ENCODE assay signal across 12 cellular contexts in the genomic region with DNA sequence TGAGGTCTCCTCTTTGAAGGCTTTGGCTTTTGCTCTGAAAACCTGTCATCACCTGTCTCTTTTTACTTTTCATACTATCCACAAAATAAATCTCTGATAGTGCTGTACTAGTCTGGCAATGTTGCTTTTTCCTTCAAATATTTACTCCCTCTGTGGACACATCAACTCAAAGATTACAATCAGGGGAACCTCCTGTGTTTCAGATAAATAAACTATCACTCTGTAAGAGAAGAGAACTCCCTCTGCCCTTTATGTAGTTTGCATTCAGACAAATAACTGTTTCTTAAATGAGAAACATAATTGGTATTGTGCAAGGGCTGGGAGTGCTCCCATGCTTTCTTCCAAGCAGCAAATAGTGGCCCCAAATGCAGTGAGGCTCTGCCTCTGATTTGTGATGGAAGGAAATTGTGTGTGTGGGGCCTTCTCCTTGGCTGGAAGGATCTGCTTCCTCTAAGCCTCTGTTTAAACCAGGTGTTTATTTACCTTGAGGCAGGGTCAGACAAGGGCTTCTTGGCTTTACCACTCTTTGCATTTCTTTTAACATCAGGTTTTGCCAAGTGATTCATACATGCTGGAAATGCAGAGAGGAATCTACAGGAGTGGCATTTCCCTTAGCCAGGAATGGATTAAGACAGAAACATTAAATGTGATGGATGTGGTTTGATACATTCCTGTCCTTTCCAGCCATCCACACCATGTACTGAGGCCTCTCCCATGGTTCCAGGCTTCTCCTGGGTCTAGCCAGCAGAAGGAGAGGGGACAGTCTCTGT.
DNase-seq lines count a peak whose midpoint lies in the region; ATAC-seq, FAIRE-seq and TF ChIP-seq lines count a peak whose summit lies in the region.
"Had no signal": no experiment of that assay in that cellular context is flagged by ENCODE, and none has a peak within 500 bp of the region (broad histone marks: within the 10 kb centered on the region; RNA-seq: fewer than 3 reads in every experiment).

No MANE protein-coding gene starts in this region.

- no peaks in the 10 kb centered on the region for H3K4me1 ChIP-seq in CD8-positive, alpha-beta T cell (ENCODE audit: insufficient read depth, low read length)

- H3K4me3 ChIP-seq in AG09309 (ENCODE audit: control insufficient read depth, low read depth, low read length) = no peak overlapping the region
- no peak overlapping the region for H3K4me3 ChIP-seq in CD8-positive, alpha-beta T cell (ENCODE audit: low read depth, low read length)

- H3K27me3 ChIP-seq in CD8-positive, alpha-beta T cell (ENCODE audit: insufficient read depth, low read length) = no peaks in the 10 kb centered on the region

- H3K27me3 Mint-ChIP-seq in chondrocyte (ENCODE audit: low read depth) = no peaks in the 10 kb centered on the region
- H3K27me3 Mint-ChIP-seq in CD8-positive, alpha-beta T cell (ENCODE audit: low read depth) = no peaks in the 10 kb centered on the region
- H3K27me3 Mint-ChIP-seq: stimulated activated naive CD8-positive, alpha-beta T cell treated with anti-CD3 and anti-CD28 coated beads, Interleukin-15, Interleukin-2, amounts not matched to agents 100 ng/mL and 50 ng/mL, for 24 hours had no signal

- peaks cover 21% of the 10 kb centered on the region for H3K4me1 Mint-ChIP-seq in chondrocyte (ENCODE audit: low read depth)
- no peaks in the 10 kb centered on the region for H3K4me1 Mint-ChIP-seq in CD8-positive, alpha-beta T cell (ENCODE audit: low read depth)
- H3K4me1 Mint-ChIP-seq: CD4-positive, CD25-positive, alpha-beta regulatory T cell had no signal

- H3K4me3 Mint-ChIP-seq in chondrocyte (ENCODE audit: unreplicated experiment) = no peak overlapping the region
- H3K4me3 Mint-ChIP-seq in CD8-positive, alpha-beta T cell = no peak overlapping the region
- H3K4me3 Mint-ChIP-seq: CD4-positive, CD25-positive, alpha-beta regulatory T cell; naive thymus-derived CD8-positive, alpha-beta T cell; stimulated activated naive CD8-positive, alpha-beta T cell treated with anti-CD3 and anti-CD28 coated beads, Interleukin-15, Interleukin-2, amounts not matched to agents 100 ng/mL and 50 ng/mL, for 24 hours had no signal

- intact Hi-C loops in CD8-positive, alpha-beta T cell (cut with DNase I, micrococcal nuclease) = no loop called here

- POLR2A ChIA-PET in CD8-positive, alpha-beta T cell (lab: Charles Lee) = no interaction called here

- CTCF ChIA-PET in CD8-positive, alpha-beta T cell (lab: Charles Lee) = no interaction called here

- TF ChIP-seq CTCF in AG09309 (IDR thresholded peaks at IDR 0.05; ENCODE audit: control insufficient read depth, insufficient read depth, low read depth, low read length, missing control alignments) = no peak
- no peak for TF ChIP-seq CTCF in chondrocyte (IDR thresholded peaks at IDR 0.05)
- TF ChIP-seq CTCF in CD8-positive, alpha-beta T cell (IDR thresholded peaks at IDR 0.05) = no peak

- peak overlapping the region; percentile 46 for H3K27ac Mint-ChIP-seq in chondrocyte (ENCODE audit: unreplicated experiment)
- no peak overlapping the region for H3K27ac Mint-ChIP-seq in CD8-positive, alpha-beta T cell
- H3K27ac Mint-ChIP-seq: CD4-positive, CD25-positive, alpha-beta regulatory T cell; naive thymus-derived CD8-positive, alpha-beta T cell; stimulated activated naive CD8-positive, alpha-beta T cell treated with anti-CD3 and anti-CD28 coated beads, Interleukin-15, Interleukin-2, amounts not matched to agents 100 ng/mL and 50 ng/mL, for 24 hours had no signal

- H3K27ac ChIP-seq in CD8-positive, alpha-beta T cell (ENCODE audit: low read depth, low read length) = no peak overlapping the region

- no peak for FAIRE-seq in frontal cortex (lab: Jason Lieb, UNC)

- DNase-seq in AG09309 (ENCODE audit: low read depth) (peak; percentile 41), M059J (ENCODE audit: low read depth) (peak; percentile 86), chondrocyte (ENCODE audit: low spot score) (no peak), left kidney (ENCODE audit: low read depth, low spot score) (peak; percentile 31), mucosa of gallbladder (ENCODE audit: low spot score) (no peak), frontal cortex (ENCODE audit: low spot score in 2 of 2) (no peak)
- DNase-seq in CD8-positive, alpha-beta T cell = no peak
- DNase-seq: CD4-positive, CD25-positive, alpha-beta regulatory T cell; central memory CD4-positive, alpha-beta T cell; naive thymus-derived CD8-positive, alpha-beta T cell had no signal

- H3K9me3 Mint-ChIP-seq in chondrocyte (ENCODE audit: low read depth) = no peaks in the 10 kb centered on the region
- H3K9me3 Mint-ChIP-seq in CD8-positive, alpha-beta T cell = no peaks in the 10 kb centered on the region
- H3K9me3 Mint-ChIP-seq: CD4-positive, CD25-positive, alpha-beta regulatory T cell; naive thymus-derived CD8-positive, alpha-beta T cell; stimulated activated naive CD8-positive, alpha-beta T cell treated with anti-CD3 and anti-CD28 coated beads, Interleukin-15, Interleukin-2, amounts not matched to agents 100 ng/mL and 50 ng/mL, for 24 hours had no signal

- no peaks in the 10 kb centered on the region for H3K36me3 Mint-ChIP-seq in chondrocyte (ENCODE audit: low read depth)
- H3K36me3 Mint-ChIP-seq in CD8-positive, alpha-beta T cell = no peaks in the 10 kb centered on the region
- H3K36me3 Mint-ChIP-seq: CD4-positive, CD25-positive, alpha-beta regulatory T cell had no signal

- H3K36me3 ChIP-seq in CD8-positive, alpha-beta T cell (ENCODE audit: insufficient read depth, low read length) = no peaks in the 10 kb centered on the region

- no peaks in the 10 kb centered on the region for H3K9me3 ChIP-seq in CD8-positive, alpha-beta T cell (ENCODE audit: low read length)

- no peak for ATAC-seq in CD8-positive, alpha-beta T cell
- ATAC-seq in GM21367 (IDR thresholded peaks at IDR 0.05; ENCODE audit: unreplicated experiment) = no peak
- ATAC-seq: naive thymus-derived CD8-positive, alpha-beta T cell had no signal

Comparison
In these comparisons a context has a peak if more than half of its experiments do, and no peak if none do; other contexts are left out.
1. DNase-seq: peak in AG09309 (single experiment), M059J (single experiment) and left kidney (single experiment); none in chondrocyte (single experiment), CD8-positive, alpha-beta T cell (0 of 7), mucosa of gallbladder (single experiment) and frontal cortex (0 of 2).